9 cellular contexts compared by ENCODE assay signal in the genomic region with DNA sequence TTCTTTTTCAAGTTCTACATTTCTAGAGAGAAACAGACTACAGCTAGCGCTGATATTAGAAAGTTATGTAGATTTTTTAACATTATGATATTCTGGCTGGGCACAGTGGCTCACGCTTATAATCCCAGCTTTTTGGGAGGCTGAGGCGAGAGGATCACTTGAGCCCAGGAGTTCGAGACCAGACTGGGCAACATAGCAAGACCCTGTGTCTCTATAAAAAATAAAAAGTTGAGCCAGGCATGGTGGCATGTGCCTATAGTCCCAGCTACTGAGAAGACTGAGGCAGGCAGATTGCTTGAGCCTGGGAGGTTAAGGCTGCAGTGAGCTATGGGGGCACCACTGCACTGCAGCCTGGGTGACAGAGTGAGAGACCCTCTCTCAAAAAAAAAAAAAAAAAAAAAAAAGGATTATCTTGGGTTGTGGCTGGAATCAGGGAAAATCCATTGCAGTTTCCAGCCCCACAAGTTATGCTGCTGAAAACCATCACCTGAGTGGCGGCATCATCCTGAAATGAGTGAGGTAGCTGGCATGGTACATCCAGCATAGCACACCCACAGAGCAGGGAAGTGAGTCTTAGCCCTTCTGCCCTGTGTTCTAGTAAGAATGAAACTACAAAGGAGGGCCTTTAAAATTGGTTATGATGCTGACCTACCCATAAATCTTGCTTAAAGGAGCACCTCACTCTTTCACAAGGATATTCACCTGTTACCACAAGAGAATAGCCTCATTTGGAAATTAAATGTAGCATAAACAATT.
DNase-seq lines count a peak whose midpoint lies in the region; ATAC-seq, FAIRE-seq and TF ChIP-seq lines count a peak whose summit lies in the region.
"Had no signal": no experiment of that assay in that cellular context is flagged by ENCODE, and none has a peak within 500 bp of the region (broad histone marks: within the 10 kb centered on the region; RNA-seq: fewer than 3 reads in every experiment).

No MANE protein-coding gene starts in this region.

- no peak overlapping the region for H3K14ac ChIP-seq in H1 (ENCODE audit: insufficient read length)

- peak overlapping the region; percentile 32 to 39; a peak in 2 of 4 replicates for H3K4me2 ChIP-seq in H1 (ENCODE audit: insufficient read depth in 1 of 2, low read depth in 2 of 2, low read length in 2 of 2)

- CTCF ChIA-PET in H1 (lab: Charles Lee; ENCODE audit: partially characterized antibody) = interaction anchor here (0.6 to 1.6 kb wide), 9 partner anchors 9 to 441 kb away, joined by 3 to 5 read pairs (median 4); no protein-coding TSS in a partner anchor

- H3K9me3 ChIP-seq in H1 (ENCODE audit: insufficient read depth in 2 of 2, low read depth in 1 of 2, low read length in 1 of 2) = no peaks in the 10 kb centered on the region

- H4K91ac ChIP-seq in H1 (replicated peaks; ENCODE audit: insufficient read length, low read length) = no peak overlapping the region

- H3K79me2 ChIP-seq in H1 (ENCODE audit: control insufficient read depth in 1 of 2, insufficient read depth in 2 of 2, low read length in 2 of 2) = no peaks in the 10 kb centered on the region

- no peaks in the 10 kb centered on the region; a peak in 1 of 7 replicates for H3K27me3 ChIP-seq in H1 (replicated peaks in 1 of 4; ENCODE audit: control insufficient read depth in 3 of 4, extremely low read depth in 1 of 4, insufficient read depth in 3 of 4, low read length in 3 of 4)

- TF ChIP-seq CTCF in GM20000 (IDR thresholded peaks at IDR 0.05; ENCODE audit: extremely low read depth, missing control alignments) (no peak), H1 (IDR thresholded peaks at IDR 0.05; ENCODE audit: control extremely low read depth in 1 of 3, insufficient read depth in 1 of 3, low read depth in 1 of 3, low read length in 3 of 3) (no peak)

- no peaks in the 10 kb centered on the region; the same call in 1 of the 2 replicates for H3K23me2 ChIP-seq in H1 (ENCODE audit: low read depth, low read length)

- no peak overlapping the region for H2AFZ ChIP-seq in H1 (ENCODE audit: low read length)

- no peak overlapping the region for H4K8ac ChIP-seq in H1 (ENCODE audit: extremely low read depth, insufficient read depth, low read length)

- ATAC-seq in GM18499 (IDR thresholded peaks at IDR 0.05; ENCODE audit: insufficient read depth, unreplicated experiment) (peak; percentile 43), HG03442 (IDR thresholded peaks at IDR 0.05; ENCODE audit: unreplicated experiment) (peak; percentile 72)

- TF ChIP-seq POLR2A in H1 (IDR thresholded peaks at IDR 0.05; ENCODE audit: control extremely low read depth in 1 of 2, low read depth in 2 of 2, low read length in 2 of 2) = no peak

- DNase-seq in GM20000 (ENCODE audit: low spot score) = peak; percentile 65
- DNase-seq in H1 (ENCODE audit: low read depth in 1 of 2, low spot score in 2 of 2) = no peak
- no peak for DNase-seq in foreskin melanocyte
- no peak for DNase-seq in T1000 (lab: John Stamatoyannopoulos, UW)
- no peak for DNase-seq in hepatic stellate cell (ENCODE audit: low spot score)
- no peak for DNase-seq in substantia nigra (lab: John Stamatoyannopoulos, UW)
- DNase-seq: DMS79 treated with DMSO at 0.1 percent for 48 hours had no signal

- no peak overlapping the region for H3K4me3 ChIP-seq in H1 (ENCODE audit: extremely low read depth in 1 of 4, insufficient read depth in 2 of 4, low read depth in 3 of 4, low read length in 4 of 4)

- H3K4ac ChIP-seq in H1 (replicated peaks; ENCODE audit: insufficient read length, low read depth, low read length) = no peak overlapping the region

- TF ChIP-seq EP300 in H1 (IDR thresholded peaks at IDR 0.05; ENCODE audit: borderline replicate concordance in 1 of 2, low read depth in 2 of 2, low read length in 2 of 2) = no peak

- H2BK12ac ChIP-seq in H1 (ENCODE audit: low read depth, low read length) = peak overlapping the region; percentile 92

- no peak overlapping the region for H2BK5ac ChIP-seq in H1 (ENCODE audit: low read depth, low read length)

- no peak overlapping the region; the same call in 1 of the 2 replicates for H2AK5ac ChIP-seq in H1 (ENCODE audit: low read depth, low read length)

- no peaks in the 10 kb centered on the region for H3K36me3 ChIP-seq in H1 (ENCODE audit: control insufficient read depth in 2 of 4, insufficient read depth in 4 of 4, low read length in 3 of 4)

- no peak overlapping the region for H2BK120ac ChIP-seq in H1 (replicated peaks; ENCODE audit: low read depth, low read length)

- POLR2A ChIA-PET in H1 (lab: Charles Lee; ENCODE audit: partially characterized antibody) = interaction anchor here (0.7 to 1.0 kb wide), 2 partner anchors 10 to 59 kb away, joined by 3 read pairs; no protein-coding TSS in a partner anchor

- no peak overlapping the region for H4K5ac ChIP-seq in H1 (ENCODE audit: insufficient read length, low read depth, low read length)

- H3K23ac ChIP-seq in H1 (ENCODE audit: insufficient read length) = no peak overlapping the region

- H3K18ac ChIP-seq in H1 (ENCODE audit: extremely low read depth, low read length) = no peak overlapping the region; the same call in 1 of the 2 replicates

- H3K56ac ChIP-seq in H1 (replicated peaks; ENCODE audit: insufficient read length, low read depth, low read length) = no peak overlapping the region

- H3K79me1 ChIP-seq in H1 (ENCODE audit: low read depth, low read length) = no peaks in the 10 kb centered on the region

- TF ChIP-seq RAD21 in H1 (IDR thresholded peaks at IDR 0.05 in 1 of 2, conservative IDR thresholded peaks at IDR 0.05 in 1 of 2; ENCODE audit: low read depth in 2 of 2, low read length in 2 of 2) = no peak

- 92% methylated on average over 5 of the region's 5 CpGs; no CpG with 5 or more reads in 1 of the 2 experiments for WGBS in H1 (ENCODE audit: extremely low coverage in 1 of 2, insufficient coverage in 1 of 2, insufficient read length in 1 of 2, insufficient replicate concordance in 2 of 2, low coverage in 1 of 2, low lambda C conversion rate in 2 of 2, missing lambda C conversion rate in 1 of 2), 2 experiments

- H3K4me1 ChIP-seq in H1 (replicated peaks in 1 of 4; ENCODE audit: control insufficient read depth in 3 of 4, insufficient read depth in 4 of 4, low read length in 3 of 4) = peaks cover 4 to 20% (median 11%) of the 10 kb centered on the region in 4 experiments

- FAIRE-seq in H1 (lab: Jason Lieb, UNC) = no peak

- H3K27ac ChIP-seq in H1 (ENCODE audit: low read depth, low read length) = no peak overlapping the region
- H3K27ac ChIP-seq in substantia nigra (ENCODE audit: low read depth, low read length, poor library complexity, severe bottlenecking) = no peak overlapping the region

- H4K20me1 ChIP-seq in H1 (replicated peaks in 1 of 2; ENCODE audit: control insufficient read depth in 1 of 2, insufficient read depth in 2 of 2, low read length in 2 of 2) = no peaks in the 10 kb centered on the region

- H3K9ac ChIP-seq in H1 (replicated peaks in 1 of 4; ENCODE audit: extremely low read depth in 1 of 4, low read depth in 3 of 4, low read length in 3 of 4) = no peak overlapping the region

- 0 out of 2 replicates have a peak overlapping the region, but pooled peaks have one; percentile 92 for H2BK15ac ChIP-seq in H1 (ENCODE audit: low read length)

- H2BK20ac ChIP-seq in H1 (ENCODE audit: low read length) = peak overlapping the region; percentile 72; the same call in 1 of the 2 replicates

TF ChIP-seq in H1, 55 proteins besides CTCF, POLR2A, EP300 and RAD21:
- TF ChIP-seq CHD1 (IDR thresholded peaks at IDR 0.05; ENCODE audit: low read depth, low read length) (no peak), NRF1 (IDR thresholded peaks at IDR 0.05; ENCODE audit: low read depth, low read length) (no peak), RNF2 (IDR thresholded peaks at IDR 0.05; ENCODE audit: borderline replicate concordance, low read depth, low read length, missing control alignments, poor library complexity, severe bottlenecking) (no peak), CEBPB (IDR thresholded peaks at IDR 0.05; ENCODE audit: low read depth, low read length) (no peak), GABPA (IDR thresholded peaks at IDR 0.05; ENCODE audit: borderline replicate concordance, insufficient read depth, low read length) (no peak), CBX5 (IDR thresholded peaks at IDR 0.05; ENCODE audit: low read depth, low read length) (no peak), FOSL1 (IDR thresholded peaks at IDR 0.05; ENCODE audit: insufficient read depth, low read depth, low read length) (no peak), HDAC2 (IDR thresholded peaks at IDR 0.05; ENCODE audit: borderline replicate concordance in 1 of 2, low read depth in 2 of 2, low read length in 2 of 2) (no peak), KDM5A (IDR thresholded peaks at IDR 0.05; ENCODE audit: low read length) (no peak), TCF12 (IDR thresholded peaks at IDR 0.05; ENCODE audit: low read depth, low read length) (no peak), POU5F1 (IDR thresholded peaks at IDR 0.05; ENCODE audit: low read depth, low read length) (no peak), TEAD4 (IDR thresholded peaks at IDR 0.05; ENCODE audit: low read depth, low read length) (no peak), EZH2 (IDR thresholded peaks at IDR 0.05; ENCODE audit: low read depth, low read length, severe bottlenecking) (no peak), TBP (IDR thresholded peaks at IDR 0.05; ENCODE audit: low read depth, low read length) (no peak), RFX5 (IDR thresholded peaks at IDR 0.05; ENCODE audit: borderline replicate concordance, low read depth, low read length) (no peak)
- TF ChIP-seq, protein P1, sequence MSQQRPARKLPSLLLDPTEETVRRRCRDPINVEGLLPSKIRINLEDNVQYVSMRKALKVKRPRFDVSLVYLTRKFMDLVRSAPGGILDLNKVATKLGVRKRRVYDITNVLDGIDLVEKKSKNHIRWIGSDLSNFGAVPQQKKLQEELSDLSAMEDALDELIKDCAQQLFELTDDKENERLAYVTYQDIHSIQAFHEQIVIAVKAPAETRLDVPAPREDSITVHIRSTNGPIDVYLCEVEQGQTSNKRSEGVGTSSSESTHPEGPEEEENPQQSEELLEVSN (IDR thresholded peaks at IDR 0.05) = no peak
- TF ChIP-seq, protein P2, sequence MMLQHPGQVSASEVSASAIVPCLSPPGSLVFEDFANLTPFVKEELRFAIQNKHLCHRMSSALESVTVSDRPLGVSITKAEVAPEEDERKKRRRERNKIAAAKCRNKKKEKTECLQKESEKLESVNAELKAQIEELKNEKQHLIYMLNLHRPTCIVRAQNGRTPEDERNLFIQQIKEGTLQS (IDR thresholded peaks at IDR 0.05; ENCODE audit: insufficient read depth, low read depth, low read length) = no peak
